Comparison of ENCODE assay signal across 18 cellular contexts in genomic region chr5:144117412-144117811, GRCh38. TPM values are rescaled to one million over a fixed set of nuclear protein-coding genes. Genes with fewer than 3 reads are reported as not detected.
DNase-seq lines count a peak whose midpoint lies in the region; ATAC-seq, FAIRE-seq and TF ChIP-seq lines count a peak whose summit lies in the region.
"Had no signal": no experiment of that assay in that cellular context is flagged by ENCODE, and none has a peak within 500 bp of the region (broad histone marks: within the 10 kb centered on the region; RNA-seq: fewer than 3 reads in every experiment).

No MANE protein-coding gene starts in this region.

- H3K36me3 ChIP-seq in GM23338 (ENCODE audit: insufficient read depth): no peaks in the 10 kb centered on the region
- no peaks in the 10 kb centered on the region for H3K36me3 ChIP-seq in Loucy (ENCODE audit: insufficient read depth, low read length)
- no peaks in the 10 kb centered on the region for H3K36me3 ChIP-seq in bronchial epithelial cell (ENCODE audit: control insufficient read depth, insufficient read depth, low read length)
- no peaks in the 10 kb centered on the region for H3K36me3 ChIP-seq in Karpas-422 (ENCODE audit: insufficient read depth, low read length)

- FAIRE-seq in bronchial epithelial cell (lab: Jason Lieb, UNC): no peak

- no peak for TF ChIP-seq CTCF in GM23338 (conservative IDR thresholded peaks at IDR 0.05; ENCODE audit: low read depth in 2 of 2)
- no peak for TF ChIP-seq CTCF in Loucy (conservative IDR thresholded peaks at IDR 0.05; ENCODE audit: low read length)
- no peak for TF ChIP-seq CTCF in bronchial epithelial cell (IDR thresholded peaks at IDR 0.05; ENCODE audit: insufficient read depth, low read length, severe bottlenecking)

- H3K9me3 ChIP-seq in Loucy (ENCODE audit: insufficient read depth, low read depth, low read length) (no peaks in the 10 kb centered on the region), Karpas-422 (ENCODE audit: low read length) (no peaks in the 10 kb centered on the region)

- H3K4me2 ChIP-seq in GM23338 (no peak overlapping the region), Loucy (ENCODE audit: low read depth, low read length, poor library complexity, severe bottlenecking) (no peak overlapping the region), Karpas-422 (ENCODE audit: low read depth, low read length, poor library complexity, severe bottlenecking) (no peak overlapping the region)

- H4K20me1 ChIP-seq in GM23338 (replicated peaks; ENCODE audit: insufficient read depth) (no peaks in the 10 kb centered on the region), Loucy (ENCODE audit: insufficient read depth, low read length, poor library complexity, severe bottlenecking) (no peaks in the 10 kb centered on the region), Karpas-422 (ENCODE audit: insufficient read depth, low read depth, low read length) (no peaks in the 10 kb centered on the region)

- no peaks in the 10 kb centered on the region for H3K27me3 ChIP-seq in GM23338 (ENCODE audit: insufficient read depth)
- no peaks in the 10 kb centered on the region for H3K27me3 ChIP-seq in Loucy (ENCODE audit: insufficient read depth, low read length, poor library complexity, severe bottlenecking)
- no peaks in the 10 kb centered on the region for H3K27me3 ChIP-seq in bronchial epithelial cell (ENCODE audit: control insufficient read depth, insufficient read depth, low read length)
- no peaks in the 10 kb centered on the region for H3K27me3 ChIP-seq in Karpas-422 (ENCODE audit: low read length)

- no peaks in the 10 kb centered on the region for H3K27me3 Mint-ChIP-seq in GM23338 (ENCODE audit: insufficient read depth, low read depth, poor library complexity)

- no peaks in the 10 kb centered on the region; the same call in 2 of the 3 replicates for H3K9me3 Mint-ChIP-seq in GM23338

- DNase-seq in GM23338 (ENCODE audit: low spot score) (no peak), bronchial epithelial cell (ENCODE audit: low read depth) (peak; percentile 28), iPS-NIHi11 (ENCODE audit: low spot score) (peak; percentile 17), CD1c-positive myeloid dendritic cell (ENCODE audit: extremely low spot score) (no peak), Karpas-422 (no peak)
- DNase-seq: COR-L47, EL, HFFc6, Kasumi-1, NCI-H1417, NCI-H187 treated with DMSO at 0.1 percent for 48 hours, NCI-H2171 treated with DMSO at 0.1 percent for 48 hours, NCI-H774, SHP77 had no signal

- H3K4me1 ChIP-seq in GM23338 (ENCODE audit: insufficient read depth): no peaks in the 10 kb centered on the region
- no peaks in the 10 kb centered on the region for H3K4me1 ChIP-seq in Loucy (ENCODE audit: insufficient read depth, low read length, poor library complexity, severe bottlenecking)
- H3K4me1 ChIP-seq in Karpas-422 (ENCODE audit: low read length): no peaks in the 10 kb centered on the region

- no peak overlapping the region for H3K9ac ChIP-seq in Loucy (ENCODE audit: low read depth, low read length, poor library complexity, severe bottlenecking)
- no peak overlapping the region for H3K9ac ChIP-seq in Karpas-422 (ENCODE audit: low read length)

- no peak for ATAC-seq in GM23338
- no peak for ATAC-seq in HG03457 (IDR thresholded peaks at IDR 0.05; ENCODE audit: unreplicated experiment)
- ATAC-seq: SK-N-SH treated with all-trans-retinoic acid at 6 μM for 48 hours had no signal

- no peak overlapping the region for H3K4me3 Mint-ChIP-seq in GM23338
- H3K4me3 Mint-ChIP-seq: CD14-positive monocyte, HFFc6 had no signal

- H3K27ac ChIP-seq in GM23338 (ENCODE audit: low read depth): no peak overlapping the region
- no peak overlapping the region for H3K27ac ChIP-seq in Karpas-422 (ENCODE audit: low read length)

- H3K9me2 ChIP-seq in GM23338 (ENCODE audit: insufficient read depth) (peaks cover 7% of the 10 kb centered on the region; the same call in 1 of the 2 replicates), Loucy (replicated peaks; ENCODE audit: low read depth, low read length) (no peaks in the 10 kb centered on the region), Karpas-422 (replicated peaks; ENCODE audit: insufficient read depth, low read length) (no peaks in the 10 kb centered on the region)

- no peaks in the 10 kb centered on the region for H3K36me3 Mint-ChIP-seq in GM23338 (ENCODE audit: low read depth)
- H3K36me3 Mint-ChIP-seq: CD14-positive monocyte had no signal

- H3K79me2 ChIP-seq in GM23338 (replicated peaks; ENCODE audit: insufficient read depth): no peaks in the 10 kb centered on the region
- H3K79me2 ChIP-seq in Loucy (ENCODE audit: insufficient read depth, low read length): no peaks in the 10 kb centered on the region
- no peaks in the 10 kb centered on the region for H3K79me2 ChIP-seq in Karpas-422 (ENCODE audit: low read length)

- no peaks in the 10 kb centered on the region for H3K4me1 Mint-ChIP-seq in GM23338
- H3K4me1 Mint-ChIP-seq: CD14-positive monocyte had no signal

- H3K27ac Mint-ChIP-seq in GM23338: no peak overlapping the region
- H3K27ac Mint-ChIP-seq: CD14-positive monocyte, HFFc6 had no signal

- no peak overlapping the region for H3K4me3 ChIP-seq in GM23338
- H3K4me3 ChIP-seq in Loucy (ENCODE audit: low read length, poor library complexity, severe bottlenecking): no peak overlapping the region
- H3K4me3 ChIP-seq in bronchial epithelial cell (ENCODE audit: low read depth, low read length): no peak overlapping the region
- H3K4me3 ChIP-seq in Karpas-422 (ENCODE audit: low read length): no peak overlapping the region

- H2AFZ ChIP-seq in GM23338: peak overlapping the region; percentile 19; the same call in 1 of the 2 replicates
- peak overlapping the region; percentile 36 for H2AFZ ChIP-seq in Loucy (ENCODE audit: low read length)
- H2AFZ ChIP-seq in Karpas-422 (ENCODE audit: low read length): no peak overlapping the region

- H3F3A ChIP-seq in GM23338 (replicated peaks; ENCODE audit: low read depth) (no peaks in the 10 kb centered on the region), Loucy (ENCODE audit: low read depth) (no peaks in the 10 kb centered on the region)

TF ChIP-seq in GM23338, 12 proteins besides CTCF, POLR2A, EP300 and RAD21:
- TF ChIP-seq ZNF331 (CRISPR knock-in tag; IDR thresholded peaks at IDR 0.05; ENCODE audit: low read depth) (no peak), REST (IDR thresholded peaks at IDR 0.05; ENCODE audit: unreplicated experiment) (no peak), POLR2AphosphoS5 (IDR thresholded peaks at IDR 0.05; ENCODE audit: low read depth) (no peak), NANOG (IDR thresholded peaks at IDR 0.05; ENCODE audit: borderline replicate concordance) (no peak), EZH2 (IDR thresholded peaks at IDR 0.05; ENCODE audit: low read depth, unreplicated experiment) (no peak)

RNA-seq across cellular contexts. Expression of gene YIPF5, which starts 53.0 kb away (rescaled TPM):
- total RNA-seq in GM23338 (2014; rRNA removed; shearing (Covaris generic)): 39.4 and 46.5 TPM in 2 replicates
- 22.1 and 28.1 TPM in 2 replicates for polyA plus RNA-seq in GM23338 (2016; fragmentation: Nextera tagmentation; extraction: Ambion mirVana)
- 65.8 and 104 TPM in 2 replicates for total RNA-seq in bronchial epithelial cell
- 11.7 and 21.3 TPM in 2 replicates for total RNA-seq in Karpas-422 (2014; rRNA removed; shearing (Covaris generic); ENCODE audit: low replicate concordance)

RNA-seq across cellular contexts. Expression of gene KCTD16, which starts 53.3 kb away (rescaled TPM):
- total RNA-seq in GM23338 (2014; rRNA removed; shearing (Covaris generic)): 0.16 and 0.76 TPM in 2 replicates
- 0.02 and 0.05 TPM in 2 replicates for polyA plus RNA-seq in GM23338 (2016; fragmentation: Nextera tagmentation; extraction: Ambion mirVana)
- under 0.01 and 0.13 TPM in 2 replicates for total RNA-seq in bronchial epithelial cell
- total RNA-seq in Karpas-422 (2014; rRNA removed; shearing (Covaris generic); ENCODE audit: low replicate concordance): 0.11 and 0.36 TPM in 2 replicates
- polyA plus RNA-seq: CD14-positive monocyte had no signal

Comparison
In these comparisons a context has a peak if more than half of its experiments do, and no peak if none do; other contexts are left out.
1. DNase-seq: peak in bronchial epithelial cell (single experiment) and iPS-NIHi11 (single experiment); none in GM23338 (single experiment), CD1c-positive myeloid dendritic cell (single experiment) and Karpas-422 (single experiment).